Comparison of ENCODE assay signal across 2 cellular contexts in genomic region chr1:104082221-104082620, GRCh38.
TF ChIP-seq lines count a peak whose summit lies in the region.

No MANE protein-coding gene starts in this region.

TF ChIP-seq in GM23338, 12 proteins besides CTCF, POLR2A, EP300 and RAD21 (continued from another document):
- TF ChIP-seq REST (IDR thresholded peaks at IDR 0.05; ENCODE audit: unreplicated experiment) = no peak
- no peak for TF ChIP-seq STAT1 (IDR thresholded peaks at IDR 0.05; ENCODE audit: unreplicated experiment)
- no peak for TF ChIP-seq ZNF462 (CRISPR knock-in tag; IDR thresholded peaks at IDR 0.05)

TF ChIP-seq in WTC11, 78 proteins besides CTCF, POLR2A, EP300 and RAD21 (continued from another document):
- no peak for TF ChIP-seq PREB (CRISPR knock-in tag; IDR thresholded peaks at IDR 0.05; ENCODE audit: borderline replicate concordance)
- no peak for TF ChIP-seq HMGXB4 (CRISPR knock-in tag; IDR thresholded peaks at IDR 0.05)
- no peak for TF ChIP-seq ARID4B (CRISPR knock-in tag; IDR thresholded peaks at IDR 0.05; ENCODE audit: borderline replicate concordance)
- TF ChIP-seq MXD4 (CRISPR knock-in tag; IDR thresholded peaks at IDR 0.05; ENCODE audit: borderline replicate concordance) = no peak
- TF ChIP-seq ESRRA (CRISPR knock-in tag; IDR thresholded peaks at IDR 0.05; ENCODE audit: borderline replicate concordance) = no peak
